18 cellular contexts compared by ENCODE assay signal in genomic region chr3:83890039-83890762, GRCh38.
DNase-seq lines count a peak whose midpoint lies in the region; ATAC-seq and TF ChIP-seq lines count a peak whose summit lies in the region.
"Had no signal": no experiment of that assay in that cellular context is flagged by ENCODE, and none has a peak within 500 bp of the region (broad histone marks: within the 10 kb centered on the region; RNA-seq: fewer than 3 reads in every experiment).

No MANE protein-coding gene starts in this region.

- H3K4me3 ChIP-seq in RWPE2 (ENCODE audit: severe bottlenecking) (no peak overlapping the region), mammary epithelial cell (replicated peaks in 1 of 3; ENCODE audit: insufficient read depth in 1 of 3, low read depth in 2 of 3, low read length in 3 of 3) (no peak overlapping the region), dorsolateral prefrontal cortex (no peak overlapping the region), heart left ventricle (no peak overlapping the region)

- no peaks in the 10 kb centered on the region for H3K27me3 ChIP-seq in RWPE2 (ENCODE audit: insufficient read depth, poor library complexity, severe bottlenecking)
- no peaks in the 10 kb centered on the region for H3K27me3 ChIP-seq in mammary epithelial cell (ENCODE audit: insufficient read depth, low read length)
- no peaks in the 10 kb centered on the region for H3K27me3 ChIP-seq in dorsolateral prefrontal cortex
- H3K27me3 ChIP-seq in heart left ventricle: no peaks in the 10 kb centered on the region

- peaks cover 5% of the 10 kb centered on the region for H3K4me1 ChIP-seq in RWPE2 (ENCODE audit: insufficient read depth, poor library complexity, severe bottlenecking)
- H3K4me1 ChIP-seq in mammary epithelial cell (ENCODE audit: insufficient read depth, low read length): peaks cover 2% of the 10 kb centered on the region
- H3K4me1 ChIP-seq in heart left ventricle: no peaks in the 10 kb centered on the region

- no peaks in the 10 kb centered on the region for H3K9me3 ChIP-seq in RWPE2 (ENCODE audit: severe bottlenecking)
- no peaks in the 10 kb centered on the region for H3K9me3 ChIP-seq in mammary epithelial cell (replicated peaks; ENCODE audit: insufficient read depth, low read length)
- H3K9me3 ChIP-seq in heart left ventricle: no peaks in the 10 kb centered on the region

- dilution Hi-C loops in mammary epithelial cell (cut with HindIII; ENCODE audit: low sequenced_read_pairs): no loop called here

- no peaks in the 10 kb centered on the region for H4K20me1 ChIP-seq in mammary epithelial cell (ENCODE audit: insufficient read depth, low read length)

- H3K9ac ChIP-seq in mammary epithelial cell (ENCODE audit: insufficient read depth, low read length): no peak overlapping the region

- H3K4me2 ChIP-seq in mammary epithelial cell (ENCODE audit: insufficient read depth, low read depth, low read length): no peak overlapping the region

- no peak for TF ChIP-seq POLR2A in heart left ventricle (IDR thresholded peaks at IDR 0.05)

- H3K27ac ChIP-seq in RWPE2 (ENCODE audit: poor library complexity, severe bottlenecking) (no peak overlapping the region), mammary epithelial cell (ENCODE audit: insufficient read depth, low read depth, low read length) (no peak overlapping the region), dorsolateral prefrontal cortex (no peak overlapping the region), heart left ventricle (no peak overlapping the region), RWPE1 (no peak overlapping the region)

- POLR2A ChIA-PET in RWPE1 (lab: Yijun Ruan, JAX; ENCODE audit: low non-redundant PET): no interaction called here

- TF ChIP-seq CTCF in RWPE2 (IDR thresholded peaks at IDR 0.05; ENCODE audit: poor library complexity, severe bottlenecking) (no peak), mammary epithelial cell (conservative IDR thresholded peaks at IDR 0.05 in 1 of 2, IDR thresholded peaks at IDR 0.05 in 1 of 2; ENCODE audit: extremely low read depth in 1 of 2, insufficient read depth in 1 of 2, low read depth in 1 of 2, low read length in 2 of 2) (no peak), dorsolateral prefrontal cortex (IDR thresholded peaks at IDR 0.05 in 54 of 56, conservative IDR thresholded peaks at IDR 0.05 in 2 of 56; ENCODE audit: low read depth in 1 of 56, partially characterized antibody in 56 of 56) (no peak), heart left ventricle (IDR thresholded peaks at IDR 0.05) (no peak), RWPE1 (conservative IDR thresholded peaks at IDR 0.05; ENCODE audit: low read depth) (no peak)

- H3K79me2 ChIP-seq in mammary epithelial cell (ENCODE audit: insufficient read depth, low read length): no peaks in the 10 kb centered on the region

- ATAC-seq in RWPE2 (ENCODE audit: low read depth) (peak; percentile 49; the same call in 2 of the 3 replicates), heart left ventricle (no peak), HG02840 (IDR thresholded peaks at IDR 0.05; ENCODE audit: low FRiP score, unreplicated experiment) (no peak)

- DNase-seq in AG08396 (ENCODE audit: low spot score) (peak; percentile 0), RWPE2 (ENCODE audit: low spot score) (no peak), mammary epithelial cell (peak; percentile 19), fibroblast of the conjunctiva (ENCODE audit: low read depth) (peak; percentile 47), dorsolateral prefrontal cortex (no peak), heart left ventricle (no peak), RWPE1 (ENCODE audit: low spot score) (no peak)
- DNase-seq: 8988T, DMS 273 treated with DMSO at 0.1 percent for 48 hours, H9, Kasumi-1, NCI-H1105, NCI-H2081, NCI-H2171 treated with DMSO at 0.1 percent for 48 hours, NCI-H446, NCI-H69, SHP77 had no signal

- intact Hi-C loops in mammary epithelial cell (cut with micrococcal nuclease): no loop called here
- intact Hi-C loops in dorsolateral prefrontal cortex (cut with DNase I): no loop called here
- intact Hi-C loops in heart left ventricle (cut with DNase I): no loop called here

- H3K36me3 ChIP-seq in RWPE2 (ENCODE audit: low read depth): no peaks in the 10 kb centered on the region
- H3K36me3 ChIP-seq in mammary epithelial cell (ENCODE audit: insufficient read depth, low read length): no peaks in the 10 kb centered on the region
- H3K36me3 ChIP-seq in heart left ventricle: no peaks in the 10 kb centered on the region

- CTCF ChIA-PET in mammary epithelial cell (lab: Charles Lee; ENCODE audit: low non-redundant PET): no interaction called here
- CTCF ChIA-PET in RWPE1 (lab: Yijun Ruan, JAX): no interaction called here

- WGBS in mammary epithelial cell (ENCODE audit: low coverage, missing lambda C conversion rate): 100% methylated on average over 1 of the region's 1 CpG
- 70 to 86% (median 85%) methylated on average over 1 of the region's 1 CpG for whole genome bisulfite sequencing in heart left ventricle, 4 donors

- BruUV-seq in mammary epithelial cell (replicated peaks; lab: Mats Ljungman, UMichigan): no TSS peak

- in situ Hi-C loops in mammary epithelial cell (cut with MboI; ENCODE audit: low sequenced_read_pairs in 2 of 2): no loop called here

- peak overlapping the region; percentile 26 for H2AFZ ChIP-seq in mammary epithelial cell (ENCODE audit: low read depth, low read length)

Comparison
In these comparisons a context has a peak if more than half of its experiments do, and no peak if none do; other contexts are left out.
1. DNase-seq: peak in AG08396 (single experiment), mammary epithelial cell (single experiment) and fibroblast of the conjunctiva (single experiment); none in RWPE2 (single experiment), dorsolateral prefrontal cortex (0 of 10), heart left ventricle (0 of 5) and RWPE1 (single experiment).